Comparison of ENCODE assay signal across 2 cellular contexts in genomic region chr6:160227038-160227768, GRCh38.
A peak's percentile ranks its signal among the peaks of the same experiment; 100 is the strongest.
TF ChIP-seq lines count a peak whose summit lies in the region.

No MANE protein-coding gene starts in this region.

TF ChIP-seq in GM23338, 12 proteins besides CTCF, POLR2A, EP300 and RAD21:
- TF ChIP-seq ZNF462 (CRISPR knock-in tag; IDR thresholded peaks at IDR 0.05) (peak; percentile 56; the same call in 1 of the 2 replicates), ZNF114 (CRISPR knock-in tag; IDR thresholded peaks at IDR 0.05) (no peak), NANOG (IDR thresholded peaks at IDR 0.05; ENCODE audit: borderline replicate concordance) (peak; percentile 94), REST (IDR thresholded peaks at IDR 0.05; ENCODE audit: unreplicated experiment) (no peak), CREB1 (CRISPR knock-in tag; IDR thresholded peaks at IDR 0.05; ENCODE audit: low read depth) (no peak)

TF ChIP-seq in H1, 55 proteins besides CTCF, POLR2A, EP300 and RAD21:
- TF ChIP-seq, protein P1, sequence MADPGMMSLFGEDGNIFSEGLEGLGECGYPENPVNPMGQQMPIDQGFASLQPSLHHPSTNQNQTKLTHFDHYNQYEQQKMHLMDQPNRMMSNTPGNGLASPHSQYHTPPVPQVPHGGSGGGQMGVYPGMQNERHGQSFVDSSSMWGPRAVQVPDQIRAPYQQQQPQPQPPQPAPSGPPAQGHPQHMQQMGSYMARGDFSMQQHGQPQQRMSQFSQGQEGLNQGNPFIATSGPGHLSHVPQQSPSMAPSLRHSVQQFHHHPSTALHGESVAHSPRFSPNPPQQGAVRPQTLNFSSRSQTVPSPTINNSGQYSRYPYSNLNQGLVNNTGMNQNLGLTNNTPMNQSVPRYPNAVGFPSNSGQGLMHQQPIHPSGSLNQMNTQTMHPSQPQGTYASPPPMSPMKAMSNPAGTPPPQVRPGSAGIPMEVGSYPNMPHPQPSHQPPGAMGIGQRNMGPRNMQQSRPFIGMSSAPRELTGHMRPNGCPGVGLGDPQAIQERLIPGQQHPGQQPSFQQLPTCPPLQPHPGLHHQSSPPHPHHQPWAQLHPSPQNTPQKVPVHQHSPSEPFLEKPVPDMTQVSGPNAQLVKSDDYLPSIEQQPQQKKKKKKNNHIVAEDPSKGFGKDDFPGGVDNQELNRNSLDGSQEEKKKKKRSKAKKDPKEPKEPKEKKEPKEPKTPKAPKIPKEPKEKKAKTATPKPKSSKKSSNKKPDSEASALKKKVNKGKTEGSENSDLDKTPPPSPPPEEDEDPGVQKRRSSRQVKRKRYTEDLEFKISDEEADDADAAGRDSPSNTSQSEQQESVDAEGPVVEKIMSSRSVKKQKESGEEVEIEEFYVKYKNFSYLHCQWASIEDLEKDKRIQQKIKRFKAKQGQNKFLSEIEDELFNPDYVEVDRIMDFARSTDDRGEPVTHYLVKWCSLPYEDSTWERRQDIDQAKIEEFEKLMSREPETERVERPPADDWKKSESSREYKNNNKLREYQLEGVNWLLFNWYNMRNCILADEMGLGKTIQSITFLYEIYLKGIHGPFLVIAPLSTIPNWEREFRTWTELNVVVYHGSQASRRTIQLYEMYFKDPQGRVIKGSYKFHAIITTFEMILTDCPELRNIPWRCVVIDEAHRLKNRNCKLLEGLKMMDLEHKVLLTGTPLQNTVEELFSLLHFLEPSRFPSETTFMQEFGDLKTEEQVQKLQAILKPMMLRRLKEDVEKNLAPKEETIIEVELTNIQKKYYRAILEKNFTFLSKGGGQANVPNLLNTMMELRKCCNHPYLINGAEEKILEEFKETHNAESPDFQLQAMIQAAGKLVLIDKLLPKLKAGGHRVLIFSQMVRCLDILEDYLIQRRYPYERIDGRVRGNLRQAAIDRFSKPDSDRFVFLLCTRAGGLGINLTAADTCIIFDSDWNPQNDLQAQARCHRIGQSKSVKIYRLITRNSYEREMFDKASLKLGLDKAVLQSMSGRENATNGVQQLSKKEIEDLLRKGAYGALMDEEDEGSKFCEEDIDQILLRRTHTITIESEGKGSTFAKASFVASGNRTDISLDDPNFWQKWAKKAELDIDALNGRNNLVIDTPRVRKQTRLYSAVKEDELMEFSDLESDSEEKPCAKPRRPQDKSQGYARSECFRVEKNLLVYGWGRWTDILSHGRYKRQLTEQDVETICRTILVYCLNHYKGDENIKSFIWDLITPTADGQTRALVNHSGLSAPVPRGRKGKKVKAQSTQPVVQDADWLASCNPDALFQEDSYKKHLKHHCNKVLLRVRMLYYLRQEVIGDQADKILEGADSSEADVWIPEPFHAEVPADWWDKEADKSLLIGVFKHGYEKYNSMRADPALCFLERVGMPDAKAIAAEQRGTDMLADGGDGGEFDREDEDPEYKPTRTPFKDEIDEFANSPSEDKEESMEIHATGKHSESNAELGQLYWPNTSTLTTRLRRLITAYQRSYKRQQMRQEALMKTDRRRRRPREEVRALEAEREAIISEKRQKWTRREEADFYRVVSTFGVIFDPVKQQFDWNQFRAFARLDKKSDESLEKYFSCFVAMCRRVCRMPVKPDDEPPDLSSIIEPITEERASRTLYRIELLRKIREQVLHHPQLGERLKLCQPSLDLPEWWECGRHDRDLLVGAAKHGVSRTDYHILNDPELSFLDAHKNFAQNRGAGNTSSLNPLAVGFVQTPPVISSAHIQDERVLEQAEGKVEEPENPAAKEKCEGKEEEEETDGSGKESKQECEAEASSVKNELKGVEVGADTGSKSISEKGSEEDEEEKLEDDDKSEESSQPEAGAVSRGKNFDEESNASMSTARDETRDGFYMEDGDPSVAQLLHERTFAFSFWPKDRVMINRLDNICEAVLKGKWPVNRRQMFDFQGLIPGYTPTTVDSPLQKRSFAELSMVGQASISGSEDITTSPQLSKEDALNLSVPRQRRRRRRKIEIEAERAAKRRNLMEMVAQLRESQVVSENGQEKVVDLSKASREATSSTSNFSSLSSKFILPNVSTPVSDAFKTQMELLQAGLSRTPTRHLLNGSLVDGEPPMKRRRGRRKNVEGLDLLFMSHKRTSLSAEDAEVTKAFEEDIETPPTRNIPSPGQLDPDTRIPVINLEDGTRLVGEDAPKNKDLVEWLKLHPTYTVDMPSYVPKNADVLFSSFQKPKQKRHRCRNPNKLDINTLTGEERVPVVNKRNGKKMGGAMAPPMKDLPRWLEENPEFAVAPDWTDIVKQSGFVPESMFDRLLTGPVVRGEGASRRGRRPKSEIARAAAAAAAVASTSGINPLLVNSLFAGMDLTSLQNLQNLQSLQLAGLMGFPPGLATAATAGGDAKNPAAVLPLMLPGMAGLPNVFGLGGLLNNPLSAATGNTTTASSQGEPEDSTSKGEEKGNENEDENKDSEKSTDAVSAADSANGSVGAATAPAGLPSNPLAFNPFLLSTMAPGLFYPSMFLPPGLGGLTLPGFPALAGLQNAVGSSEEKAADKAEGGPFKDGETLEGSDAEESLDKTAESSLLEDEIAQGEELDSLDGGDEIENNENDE (IDR thresholded peaks at IDR 0.05; ENCODE audit: insufficient replicate concordance, low read length), result no peak
- TF ChIP-seq ASH2L (IDR thresholded peaks at IDR 0.05; ENCODE audit: low read length) (no peak), BACH1 (IDR thresholded peaks at IDR 0.05; ENCODE audit: low read length) (no peak), EGR1 (IDR thresholded peaks at IDR 0.05; ENCODE audit: borderline replicate concordance, low read depth, low read length) (no peak), SUZ12 (IDR thresholded peaks at IDR 0.05; ENCODE audit: low read length) (no peak), SIX5 (IDR thresholded peaks at IDR 0.05; ENCODE audit: low read depth, low read length) (no peak), PHF8 (conservative IDR thresholded peaks at IDR 0.05; ENCODE audit: low read depth, low read length) (no peak), USF2 (IDR thresholded peaks at IDR 0.05; ENCODE audit: low read length) (no peak), RBBP5 (IDR thresholded peaks at IDR 0.05; ENCODE audit: borderline replicate concordance, low read depth, low read length) (no peak), KDM5A (IDR thresholded peaks at IDR 0.05; ENCODE audit: low read length) (no peak), SIRT6 (IDR thresholded peaks at IDR 0.05; ENCODE audit: low read length) (no peak), POLR2AphosphoS5 (IDR thresholded peaks at IDR 0.05; ENCODE audit: low read depth, low read length) (no peak), CHD1 (IDR thresholded peaks at IDR 0.05; ENCODE audit: low read depth, low read length) (no peak), HDAC6 (IDR thresholded peaks at IDR 0.05; ENCODE audit: low read depth, low read length) (no peak), BRCA1 (IDR thresholded peaks at IDR 0.05; ENCODE audit: low read depth, low read length) (no peak), POU5F1 (IDR thresholded peaks at IDR 0.05; ENCODE audit: low read depth, low read length) (no peak), MAX (IDR thresholded peaks at IDR 0.05) (no peak)
- TF ChIP-seq, protein P2, sequence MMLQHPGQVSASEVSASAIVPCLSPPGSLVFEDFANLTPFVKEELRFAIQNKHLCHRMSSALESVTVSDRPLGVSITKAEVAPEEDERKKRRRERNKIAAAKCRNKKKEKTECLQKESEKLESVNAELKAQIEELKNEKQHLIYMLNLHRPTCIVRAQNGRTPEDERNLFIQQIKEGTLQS (IDR thresholded peaks at IDR 0.05; ENCODE audit: insufficient read depth, low read depth, low read length), result no peak
